1 cellular context compared by ENCODE assay signal in the genomic region with DNA sequence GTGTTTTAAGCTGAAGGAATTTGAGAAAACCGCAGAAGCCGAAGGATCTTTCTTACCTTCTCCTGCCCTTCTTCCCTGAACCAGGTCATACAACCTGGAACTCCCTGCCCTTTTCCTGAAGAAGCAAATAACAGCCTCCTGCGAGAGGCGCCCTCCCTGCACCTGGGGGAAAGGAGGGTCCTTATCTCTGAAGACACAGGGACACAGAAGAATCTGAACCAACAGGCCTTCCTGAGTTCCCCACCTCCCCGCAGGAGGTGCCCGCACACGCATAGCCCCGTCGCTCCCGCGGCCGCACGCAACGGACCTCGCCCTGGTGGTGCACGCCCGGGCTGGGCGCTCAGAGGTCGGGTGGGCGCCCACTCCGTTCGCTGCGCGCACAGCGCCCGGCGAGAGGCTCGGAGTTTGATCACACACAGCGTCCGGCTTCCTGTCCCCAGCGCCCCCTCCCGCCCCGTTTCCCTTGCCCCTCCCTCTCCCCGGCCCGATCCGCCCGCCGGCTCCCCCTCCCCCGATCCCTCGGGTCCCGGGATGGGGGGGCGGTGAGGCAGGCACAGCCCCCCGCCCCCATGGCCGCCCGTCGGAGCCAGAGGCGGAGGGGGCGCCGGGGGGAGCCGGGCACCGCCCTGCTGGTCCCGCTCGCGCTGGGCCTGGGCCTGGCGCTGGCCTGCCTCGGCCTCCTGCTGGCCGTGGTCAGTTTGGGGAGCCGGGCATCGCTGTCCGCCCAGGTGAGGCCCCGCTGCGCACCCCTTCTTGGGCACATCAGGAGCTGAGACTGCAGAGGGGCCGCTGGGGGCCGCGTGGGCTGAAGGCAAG.
TF ChIP-seq lines count a peak whose summit lies in the region.

A gene with protein sequence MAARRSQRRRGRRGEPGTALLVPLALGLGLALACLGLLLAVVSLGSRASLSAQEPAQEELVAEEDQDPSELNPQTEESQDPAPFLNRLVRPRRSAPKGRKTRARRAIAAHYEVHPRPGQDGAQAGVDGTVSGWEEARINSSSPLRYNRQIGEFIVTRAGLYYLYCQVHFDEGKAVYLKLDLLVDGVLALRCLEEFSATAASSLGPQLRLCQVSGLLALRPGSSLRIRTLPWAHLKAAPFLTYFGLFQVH (plus strand): TSS at position 474 of the 816 bp plus-strand sequence. CDS start 96 bp downstream, at position 570.

TF ChIP-seq in K562, 482 proteins besides CTCF, POLR2A, EP300 and RAD21 (continued from another document and continues in another):
- TF ChIP-seq, protein P1, sequence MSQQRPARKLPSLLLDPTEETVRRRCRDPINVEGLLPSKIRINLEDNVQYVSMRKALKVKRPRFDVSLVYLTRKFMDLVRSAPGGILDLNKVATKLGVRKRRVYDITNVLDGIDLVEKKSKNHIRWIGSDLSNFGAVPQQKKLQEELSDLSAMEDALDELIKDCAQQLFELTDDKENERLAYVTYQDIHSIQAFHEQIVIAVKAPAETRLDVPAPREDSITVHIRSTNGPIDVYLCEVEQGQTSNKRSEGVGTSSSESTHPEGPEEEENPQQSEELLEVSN (IDR thresholded peaks at IDR 0.05; ENCODE audit: borderline replicate concordance in 1 of 2, extremely low read depth in 1 of 2, insufficient read depth in 1 of 2, insufficient read length in 1 of 2, low read depth in 1 of 2, low read length in 1 of 2, poor library complexity in 1 of 2, severe bottlenecking in 1 of 2) = peak in 1 of 2 experiments; percentile 18
- TF ChIP-seq ZNF785 (CRISPR knock-in tag; IDR thresholded peaks at IDR 0.05) (no peak), DPF2 (IDR thresholded peaks at IDR 0.05) (0 out of 2 replicates have a peak, but pooled peaks have one; percentile 26), CBFA2T3 (IDR thresholded peaks at IDR 0.05) (peak; percentile 84), CBFA2T2 (conservative IDR thresholded peaks at IDR 0.05) (peak; percentile 72), MEF2D (tag; conservative IDR thresholded peaks at IDR 0.05; ENCODE audit: low read depth) (no peak), ZNF140 (CRISPR knock-in tag; IDR thresholded peaks at IDR 0.05) (no peak), POLR2G (IDR thresholded peaks at IDR 0.05; ENCODE audit: low read depth, low read length) (peak; percentile 72), NCOA4 (IDR thresholded peaks at IDR 0.05; ENCODE audit: partially characterized antibody) (no peak), TAF9B (IDR thresholded peaks at IDR 0.05; ENCODE audit: partially characterized antibody) (no peak), TSC22D4 (tag; IDR thresholded peaks at IDR 0.05) (no peak), HDAC1 (IDR thresholded peaks at IDR 0.05) (peak in 1 of 2 experiments; percentile 16; a peak in 1 of 4 replicates), PHF8 (IDR thresholded peaks at IDR 0.05; ENCODE audit: borderline replicate concordance, low read length) (peak; percentile 37; the same call in 1 of the 2 replicates), TCFL5 (CRISPR knock-in tag; conservative IDR thresholded peaks at IDR 0.05) (no peak), ZNF184 (CRISPR knock-in tag; IDR thresholded peaks at IDR 0.05) (no peak), PTBP1 (IDR thresholded peaks at IDR 0.05; ENCODE audit: low read depth, low read length) (no peak), MTA3 (IDR thresholded peaks at IDR 0.05; ENCODE audit: borderline replicate concordance) (no peak), XRCC5 (IDR thresholded peaks at IDR 0.05; ENCODE audit: low read depth, low read length) (no peak), POLR2AphosphoS5 (IDR thresholded peaks at IDR 0.05; ENCODE audit: control insufficient read depth, insufficient read depth, low read depth, low read length) (0 out of 2 replicates have a peak, but pooled peaks have one; percentile 46), ARID1B (IDR thresholded peaks at IDR 0.05) (peak; percentile 53), NR2F6 (CRISPR knock-in tag; IDR thresholded peaks at IDR 0.05) (no peak), ZBTB1 (CRISPR knock-in tag; IDR thresholded peaks at IDR 0.05; ENCODE audit: borderline replicate concordance, low read depth) (no peak), ZFP1 (CRISPR knock-in tag; IDR thresholded peaks at IDR 0.05) (no peak), RFX1 (IDR thresholded peaks at IDR 0.05) (no peak), ZNF644 (tag; IDR thresholded peaks at IDR 0.05; ENCODE audit: low read depth) (no peak), ZBTB7A (IDR thresholded peaks at IDR 0.05; ENCODE audit: borderline replicate concordance, control insufficient read depth, low read depth, low read length) (peak; percentile 44; the same call in 1 of the 2 replicates), ZBTB8A (IDR thresholded peaks at IDR 0.05; ENCODE audit: partially characterized antibody) (no peak), PHB2 (IDR thresholded peaks at IDR 0.05; ENCODE audit: low read depth) (no peak), ZNF57 (CRISPR knock-in tag; IDR thresholded peaks at IDR 0.05) (no peak), NCOR1 (IDR thresholded peaks at IDR 0.05) (peak; percentile 40; the same call in 1 of the 2 replicates)
- TF ChIP-seq, protein P2, sequence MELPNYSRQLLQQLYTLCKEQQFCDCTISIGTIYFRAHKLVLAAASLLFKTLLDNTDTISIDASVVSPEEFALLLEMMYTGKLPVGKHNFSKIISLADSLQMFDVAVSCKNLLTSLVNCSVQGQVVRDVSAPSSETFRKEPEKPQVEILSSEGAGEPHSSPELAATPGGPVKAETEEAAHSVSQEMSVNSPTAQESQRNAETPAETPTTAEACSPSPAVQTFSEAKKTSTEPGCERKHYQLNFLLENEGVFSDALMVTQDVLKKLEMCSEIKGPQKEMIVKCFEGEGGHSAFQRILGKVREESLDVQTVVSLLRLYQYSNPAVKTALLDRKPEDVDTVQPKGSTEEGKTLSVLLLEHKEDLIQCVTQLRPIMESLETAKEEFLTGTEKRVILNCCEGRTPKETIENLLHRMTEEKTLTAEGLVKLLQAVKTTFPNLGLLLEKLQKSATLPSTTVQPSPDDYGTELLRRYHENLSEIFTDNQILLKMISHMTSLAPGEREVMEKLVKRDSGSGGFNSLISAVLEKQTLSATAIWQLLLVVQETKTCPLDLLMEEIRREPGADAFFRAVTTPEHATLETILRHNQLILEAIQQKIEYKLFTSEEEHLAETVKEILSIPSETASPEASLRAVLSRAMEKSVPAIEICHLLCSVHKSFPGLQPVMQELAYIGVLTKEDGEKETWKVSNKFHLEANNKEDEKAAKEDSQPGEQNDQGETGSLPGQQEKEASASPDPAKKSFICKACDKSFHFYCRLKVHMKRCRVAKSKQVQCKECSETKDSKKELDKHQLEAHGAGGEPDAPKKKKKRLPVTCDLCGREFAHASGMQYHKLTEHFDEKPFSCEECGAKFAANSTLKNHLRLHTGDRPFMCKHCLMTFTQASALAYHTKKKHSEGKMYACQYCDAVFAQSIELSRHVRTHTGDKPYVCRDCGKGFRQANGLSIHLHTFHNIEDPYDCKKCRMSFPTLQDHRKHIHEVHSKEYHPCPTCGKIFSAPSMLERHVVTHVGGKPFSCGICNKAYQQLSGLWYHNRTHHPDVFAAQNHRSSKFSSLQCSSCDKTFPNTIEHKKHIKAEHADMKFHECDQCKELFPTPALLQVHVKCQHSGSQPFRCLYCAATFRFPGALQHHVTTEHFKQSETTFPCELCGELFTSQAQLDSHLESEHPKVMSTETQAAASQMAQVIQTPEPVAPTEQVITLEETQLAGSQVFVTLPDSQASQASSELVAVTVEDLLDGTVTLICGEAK (IDR thresholded peaks at IDR 0.05) = peak; percentile 27; the same call in 1 of the 2 replicates
- TF ChIP-seq, protein P2 (CRISPR knock-in tag; IDR thresholded peaks at IDR 0.05) = no peak
- TF ChIP-seq, protein P3, sequence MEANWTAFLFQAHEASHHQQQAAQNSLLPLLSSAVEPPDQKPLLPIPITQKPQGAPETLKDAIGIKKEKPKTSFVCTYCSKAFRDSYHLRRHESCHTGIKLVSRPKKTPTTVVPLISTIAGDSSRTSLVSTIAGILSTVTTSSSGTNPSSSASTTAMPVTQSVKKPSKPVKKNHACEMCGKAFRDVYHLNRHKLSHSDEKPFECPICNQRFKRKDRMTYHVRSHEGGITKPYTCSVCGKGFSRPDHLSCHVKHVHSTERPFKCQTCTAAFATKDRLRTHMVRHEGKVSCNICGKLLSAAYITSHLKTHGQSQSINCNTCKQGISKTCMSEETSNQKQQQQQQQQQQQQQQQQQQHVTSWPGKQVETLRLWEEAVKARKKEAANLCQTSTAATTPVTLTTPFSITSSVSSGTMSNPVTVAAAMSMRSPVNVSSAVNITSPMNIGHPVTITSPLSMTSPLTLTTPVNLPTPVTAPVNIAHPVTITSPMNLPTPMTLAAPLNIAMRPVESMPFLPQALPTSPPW (CRISPR knock-in tag; IDR thresholded peaks at IDR 0.05) = peak; percentile 72
- TF ChIP-seq, protein P4, sequence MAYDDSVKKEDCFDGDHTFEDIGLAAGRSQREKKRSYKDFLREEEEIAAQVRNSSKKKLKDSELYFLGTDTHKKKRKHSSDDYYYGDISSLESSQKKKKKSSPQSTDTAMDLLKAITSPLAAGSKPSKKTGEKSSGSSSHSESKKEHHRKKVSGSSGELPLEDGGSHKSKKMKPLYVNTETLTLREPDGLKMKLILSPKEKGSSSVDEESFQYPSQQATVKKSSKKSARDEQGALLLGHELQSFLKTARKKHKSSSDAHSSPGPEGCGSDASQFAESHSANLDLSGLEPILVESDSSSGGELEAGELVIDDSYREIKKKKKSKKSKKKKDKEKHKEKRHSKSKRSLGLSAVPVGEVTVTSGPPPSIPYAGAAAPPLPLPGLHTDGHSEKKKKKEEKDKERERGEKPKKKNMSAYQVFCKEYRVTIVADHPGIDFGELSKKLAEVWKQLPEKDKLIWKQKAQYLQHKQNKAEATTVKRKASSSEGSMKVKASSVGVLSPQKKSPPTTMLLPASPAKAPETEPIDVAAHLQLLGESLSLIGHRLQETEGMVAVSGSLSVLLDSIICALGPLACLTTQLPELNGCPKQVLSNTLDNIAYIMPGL (CRISPR knock-in tag; IDR thresholded peaks at IDR 0.05) = no peak
- TF ChIP-seq, protein P5, sequence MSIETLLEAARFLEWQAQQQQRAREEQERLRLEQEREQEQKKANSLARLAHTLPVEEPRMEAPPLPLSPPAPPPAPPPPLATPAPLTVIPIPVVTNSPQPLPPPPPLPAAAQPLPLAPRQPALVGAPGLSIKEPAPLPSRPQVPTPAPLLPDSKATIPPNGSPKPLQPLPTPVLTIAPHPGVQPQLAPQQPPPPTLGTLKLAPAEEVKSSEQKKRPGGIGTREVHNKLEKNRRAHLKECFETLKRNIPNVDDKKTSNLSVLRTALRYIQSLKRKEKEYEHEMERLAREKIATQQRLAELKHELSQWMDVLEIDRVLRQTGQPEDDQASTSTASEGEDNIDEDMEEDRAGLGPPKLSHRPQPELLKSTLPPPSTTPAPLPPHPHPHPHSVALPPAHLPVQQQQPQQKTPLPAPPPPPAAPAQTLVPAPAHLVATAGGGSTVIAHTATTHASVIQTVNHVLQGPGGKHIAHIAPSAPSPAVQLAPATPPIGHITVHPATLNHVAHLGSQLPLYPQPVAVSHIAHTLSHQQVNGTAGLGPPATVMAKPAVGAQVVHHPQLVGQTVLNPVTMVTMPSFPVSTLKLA (conservative IDR thresholded peaks at IDR 0.05) = peak in 1 of 2 experiments; percentile 26; a peak in 1 of 4 replicates
- TF ChIP-seq, protein P6, sequence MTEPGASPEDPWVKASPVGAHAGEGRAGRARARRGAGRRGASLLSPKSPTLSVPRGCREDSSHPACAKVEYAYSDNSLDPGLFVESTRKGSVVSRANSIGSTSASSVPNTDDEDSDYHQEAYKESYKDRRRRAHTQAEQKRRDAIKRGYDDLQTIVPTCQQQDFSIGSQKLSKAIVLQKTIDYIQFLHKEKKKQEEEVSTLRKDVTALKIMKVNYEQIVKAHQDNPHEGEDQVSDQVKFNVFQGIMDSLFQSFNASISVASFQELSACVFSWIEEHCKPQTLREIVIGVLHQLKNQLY (CRISPR knock-in tag; conservative IDR thresholded peaks at IDR 0.05) = no peak
- TF ChIP-seq, protein P7, sequence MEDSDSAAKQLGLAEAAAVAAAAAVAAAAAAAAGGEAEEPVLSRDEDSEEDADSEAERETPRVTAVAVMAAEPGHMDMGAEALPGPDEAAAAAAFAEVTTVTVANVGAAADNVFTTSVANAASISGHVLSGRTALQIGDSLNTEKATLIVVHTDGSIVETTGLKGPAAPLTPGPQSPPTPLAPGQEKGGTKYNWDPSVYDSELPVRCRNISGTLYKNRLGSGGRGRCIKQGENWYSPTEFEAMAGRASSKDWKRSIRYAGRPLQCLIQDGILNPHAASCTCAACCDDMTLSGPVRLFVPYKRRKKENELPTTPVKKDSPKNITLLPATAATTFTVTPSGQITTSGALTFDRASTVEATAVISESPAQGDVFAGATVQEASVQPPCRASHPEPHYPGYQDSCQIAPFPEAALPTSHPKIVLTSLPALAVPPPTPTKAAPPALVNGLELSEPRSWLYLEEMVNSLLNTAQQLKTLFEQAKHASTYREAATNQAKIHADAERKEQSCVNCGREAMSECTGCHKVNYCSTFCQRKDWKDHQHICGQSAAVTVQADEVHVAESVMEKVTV (CRISPR knock-in tag; IDR thresholded peaks at IDR 0.05) = no peak
- TF ChIP-seq, protein P8, sequence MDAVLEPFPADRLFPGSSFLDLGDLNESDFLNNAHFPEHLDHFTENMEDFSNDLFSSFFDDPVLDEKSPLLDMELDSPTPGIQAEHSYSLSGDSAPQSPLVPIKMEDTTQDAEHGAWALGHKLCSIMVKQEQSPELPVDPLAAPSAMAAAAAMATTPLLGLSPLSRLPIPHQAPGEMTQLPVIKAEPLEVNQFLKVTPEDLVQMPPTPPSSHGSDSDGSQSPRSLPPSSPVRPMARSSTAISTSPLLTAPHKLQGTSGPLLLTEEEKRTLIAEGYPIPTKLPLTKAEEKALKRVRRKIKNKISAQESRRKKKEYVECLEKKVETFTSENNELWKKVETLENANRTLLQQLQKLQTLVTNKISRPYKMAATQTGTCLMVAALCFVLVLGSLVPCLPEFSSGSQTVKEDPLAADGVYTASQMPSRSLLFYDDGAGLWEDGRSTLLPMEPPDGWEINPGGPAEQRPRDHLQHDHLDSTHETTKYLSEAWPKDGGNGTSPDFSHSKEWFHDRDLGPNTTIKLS (IDR thresholded peaks at IDR 0.05; ENCODE audit: borderline replicate concordance, low read depth) = no peak
